Comparison of ENCODE assay signal across 8 cellular contexts in the genomic region with DNA sequence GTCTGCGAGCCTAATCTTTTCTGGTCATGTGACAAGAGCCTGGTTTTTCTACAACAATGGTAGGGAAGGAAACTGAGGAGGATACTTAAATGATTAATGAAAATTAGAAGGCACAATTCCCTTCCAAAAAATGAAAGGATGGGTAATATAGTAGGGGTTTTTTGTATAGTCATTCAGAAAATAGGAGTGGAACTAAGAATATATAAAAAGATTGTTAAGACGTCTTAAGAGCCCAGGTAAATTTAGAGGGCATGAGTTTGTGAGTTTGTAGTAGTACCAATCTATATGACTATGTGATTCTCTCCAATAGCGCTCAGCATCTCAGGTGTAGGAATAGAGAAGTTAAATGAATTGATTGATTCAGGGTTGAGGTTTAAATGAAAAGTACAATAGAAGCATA.
"Had no signal": no experiment of that assay in that cellular context is flagged by ENCODE, and none has a peak within 500 bp of the region (broad histone marks: within the 10 kb centered on the region; RNA-seq: fewer than 3 reads in every experiment).

No MANE protein-coding gene starts in this region.

- H3K9ac ChIP-seq: KMS-11 had no signal

- ATAC-seq: HepG2 had no signal

- DNase-seq: IMR-90, Karpas-422, KBM-7, KG1 had no signal

- H3K4me2 ChIP-seq: KMS-11 had no signal

- H3K27ac ChIP-seq: HL-60, KMS-11 had no signal

- FAIRE-seq: HepG2, HTR-8/SVneo had no signal
